ENCODE assay signal across 11 cellular contexts in the genomic region with DNA sequence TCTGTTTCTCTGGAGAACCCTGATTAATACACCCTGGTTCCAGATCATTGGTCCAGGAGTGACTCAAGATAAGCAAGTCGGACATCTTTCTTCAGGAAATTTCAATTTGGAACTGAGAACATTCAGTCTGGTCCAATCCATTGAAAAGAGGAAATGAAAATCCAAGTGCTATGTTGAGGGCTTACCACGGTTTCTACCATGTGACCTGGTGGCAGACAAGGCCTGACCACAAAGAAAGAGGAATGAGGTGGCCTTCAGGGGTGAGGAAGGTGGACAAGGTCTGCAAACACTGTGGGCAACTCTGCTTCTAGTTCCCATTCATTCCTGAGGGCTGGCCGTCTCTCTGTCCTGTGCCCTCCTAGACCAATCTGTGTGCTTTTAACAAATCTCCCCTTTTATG.
DNase-seq lines count a peak whose midpoint lies in the region; ATAC-seq and TF ChIP-seq lines count a peak whose summit lies in the region.
"Had no signal": no experiment of that assay in that cellular context is flagged by ENCODE, and none has a peak within 500 bp of the region (broad histone marks: within the 10 kb centered on the region; RNA-seq: fewer than 3 reads in every experiment).

No MANE protein-coding gene starts in this region.

- peak; percentile 84 for ATAC-seq in GM19455 (IDR thresholded peaks at IDR 0.05; ENCODE audit: unreplicated experiment)
- peak; percentile 93 for ATAC-seq in HG03039 (IDR thresholded peaks at IDR 0.05; ENCODE audit: unreplicated experiment)

- no peak overlapping the region for H3K9ac ChIP-seq in colonic mucosa (ENCODE audit: low read depth in 2 of 2, low read length in 2 of 2)

- TF ChIP-seq CTCF in GM06990 (IDR thresholded peaks at IDR 0.05; ENCODE audit: insufficient read depth, low read length, poor library complexity, severe bottlenecking) (no peak), colonic mucosa (IDR thresholded peaks at IDR 0.05) (no peak)

- H3K36me3 ChIP-seq in GM06990 (ENCODE audit: control insufficient read depth, insufficient read depth, low read length), result no peaks in the 10 kb centered on the region
- no peaks in the 10 kb centered on the region for H3K36me3 ChIP-seq in colonic mucosa
- H3K36me3 ChIP-seq: cardiac muscle cell, SJCRH30, thoracic aorta had no signal

- peak; percentile 57 for DNase-seq in GM06990 (ENCODE audit: extremely low read depth, insufficient read length)
- DNase-seq in NOMO-1 treated with DMSO at 0.1 percent for 48 hours (lab: John Stamatoyannopoulos, UW; ENCODE audit: unreplicated experiment), result peak; percentile 91
- no peak for DNase-seq in NCI-H748 treated with DMSO at 0.1 percent for 48 hours (lab: John Stamatoyannopoulos, UW)
- DNase-seq in dedifferentiated amniotic fluid mesenchymal stem cell (ENCODE audit: extremely low spot score), result no peak
- no peak for DNase-seq in NCI-H774 (lab: John Stamatoyannopoulos, UW)
- DNase-seq in colonic mucosa, result no peak
- DNase-seq: SJCRH30 had no signal

- intact Hi-C loops in colonic mucosa (cut with DNase I), result no loop called here

- H3K27ac ChIP-seq in colonic mucosa, result no peak overlapping the region
- H3K27ac ChIP-seq: cardiac muscle cell, SJCRH30, thoracic aorta had no signal

- H3K9me3 ChIP-seq in colonic mucosa, result no peaks in the 10 kb centered on the region
- H3K9me3 ChIP-seq: SJCRH30, thoracic aorta had no signal

- no peaks in the 10 kb centered on the region for H3K4me1 ChIP-seq in colonic mucosa
- H3K4me1 ChIP-seq: SJCRH30 had no signal

- no peak overlapping the region for H3K4me3 ChIP-seq in GM06990 (replicated peaks; ENCODE audit: low read depth, low read length)
- H3K4me3 ChIP-seq in colonic mucosa, result no peak overlapping the region
- H3K4me3 ChIP-seq: cardiac muscle cell, SJCRH30, thoracic aorta had no signal

- H3K27me3 ChIP-seq in GM06990 (replicated peaks; ENCODE audit: control insufficient read depth, insufficient read depth, low read length) (no peaks in the 10 kb centered on the region), colonic mucosa (no peaks in the 10 kb centered on the region)
- H3K27me3 ChIP-seq: cardiac muscle cell, SJCRH30 had no signal

Comparison
In these comparisons a context has a peak if more than half of its experiments do, and no peak if none do; other contexts are left out.
1. DNase-seq: peak in GM06990 (single experiment) and NOMO-1 treated with DMSO at 0.1 percent for 48 hours (single experiment); none in NCI-H748 treated with DMSO at 0.1 percent for 48 hours (single experiment), dedifferentiated amniotic fluid mesenchymal stem cell (single experiment), NCI-H774 (single experiment) and colonic mucosa (single experiment).